In genomic region chr4:158669310-158669709, GRCh38 we compare ENCODE assay signal across 30 cellular contexts. TPM values are rescaled to one million over a fixed set of nuclear protein-coding genes. Genes with fewer than 3 reads are reported as not detected.
DNase-seq lines count a peak whose midpoint lies in the region; ATAC-seq, FAIRE-seq and TF ChIP-seq lines count a peak whose summit lies in the region.
"Had no signal": no experiment of that assay in that cellular context is flagged by ENCODE, and none has a peak within 500 bp of the region (broad histone marks: within the 10 kb centered on the region; RNA-seq: fewer than 3 reads in every experiment).

No MANE protein-coding gene starts in this region.

- no peak overlapping the region for H3K27ac Mint-ChIP-seq in CD4-positive, alpha-beta T cell
- no peak overlapping the region for H3K27ac Mint-ChIP-seq in nephron
- H3K27ac Mint-ChIP-seq: activated CD8-positive, alpha-beta T cell treated with anti-CD3 and anti-CD28 coated beads, Interleukin-2, amount 10 ng/mL, durations not matched to agents 7 days and 5 days; T-helper 2 cell treated with Interferon-gamma antibody and Interleukin-4, amounts not matched to agents 5 μg/mL and 100 μg/mL, for 36 hours had no signal

- CTCF ChIA-PET in CD4-positive, alpha-beta T cell (lab: Charles Lee): no interaction called here

- H3K36me3 Mint-ChIP-seq in CD4-positive, alpha-beta T cell (ENCODE audit: low read depth): peaks cover 17% of the 10 kb centered on the region
- peaks cover 21% of the 10 kb centered on the region for H3K36me3 Mint-ChIP-seq in nephron (ENCODE audit: low read depth)

- FAIRE-seq in GM19239 (lab: Jason Lieb, UNC): peak; percentile 84
- FAIRE-seq: endometrium, H54, keratinocyte had no signal

- no peaks in the 10 kb centered on the region for H3K9me3 ChIP-seq in CD4-positive, alpha-beta T cell (ENCODE audit: control insufficient read depth, low read length)
- no peaks in the 10 kb centered on the region for H3K9me3 ChIP-seq in right cardiac atrium (ENCODE audit: control insufficient read depth, low read length)
- H3K9me3 ChIP-seq: esophagus squamous epithelium, heart left ventricle, transverse colon had no signal

- intact Hi-C loops in CD4-positive, alpha-beta T cell (cut with DNase I, micrococcal nuclease): no loop called here
- intact Hi-C loops in right cardiac atrium (cut with DNase I): no loop called here

- no peak overlapping the region for H3K4me3 ChIP-seq in right cardiac atrium (ENCODE audit: low read length)
- H3K4me3 ChIP-seq: esophagus squamous epithelium, transverse colon had no signal

- H3K27ac ChIP-seq in CD4-positive, alpha-beta T cell (ENCODE audit: low read depth, low read length): no peak overlapping the region
- H3K27ac ChIP-seq in VCaP (peak overlapping the region; percentile 73), right cardiac atrium (ENCODE audit: low read length) (no peak overlapping the region)
- H3K27ac ChIP-seq: esophagus squamous epithelium, foreskin keratinocyte had no signal

- peak overlapping the region; percentile 73 for H3K4me3 Mint-ChIP-seq in CD4-positive, alpha-beta T cell
- H3K4me3 Mint-ChIP-seq in nephron: peak overlapping the region; percentile 64 to 78 (median 70)

- no peak for DNase-seq in CD4-positive, alpha-beta T cell
- DNase-seq in GM19239 (ENCODE audit: insufficient read length, low spot score) (no peak), DMS153 treated with DMSO at 0.1 percent for 48 hours (lab: John Stamatoyannopoulos, UW; ENCODE audit: unreplicated experiment) (no peak), NCI-H526 (lab: John Stamatoyannopoulos, UW) (no peak), right cardiac atrium (no peak)
- DNase-seq: activated CD4-positive, alpha-beta T cell treated with anti-CD3 and anti-CD28 coated beads for 4 hours; activated CD8-positive, alpha-beta T cell treated with anti-CD3 and anti-CD28 coated beads, Interleukin-2, amount 10 ng/mL, durations not matched to agents 7 days and 5 days; activated naive CD4-positive, alpha-beta T cell treated with anti-CD3 and anti-CD28 coated beads, Interleukin-2, amount 50 U/mL, for 16 hours; amygdala; COR-L47; DMS53; esophagus squamous epithelium; foreskin keratinocyte; heart left ventricle; left ventricle myocardium superior; mesendoderm; NCI-H1436; NCI-H2081; NCI-H345; Right ventricle myocardium superior; stimulated activated CD4-positive, alpha-beta T cell treated with anti-CD3 and anti-CD28 coated beads, Interleukin-4, amount 100 ng/mL, for 1 hour; transverse colon had no signal

- no peaks in the 10 kb centered on the region for H3K9me3 Mint-ChIP-seq in CD4-positive, alpha-beta T cell
- H3K9me3 Mint-ChIP-seq in nephron: no peaks in the 10 kb centered on the region
- H3K9me3 Mint-ChIP-seq: T-helper 2 cell treated with Interferon-gamma antibody and Interleukin-4, amounts not matched to agents 5 μg/mL and 100 μg/mL, for 36 hours had no signal

- H3K4me1 Mint-ChIP-seq in CD4-positive, alpha-beta T cell (ENCODE audit: low read depth): peaks cover 25% of the 10 kb centered on the region
- peaks cover 21% of the 10 kb centered on the region for H3K4me1 Mint-ChIP-seq in nephron

- H3K27me3 ChIP-seq in CD4-positive, alpha-beta T cell (ENCODE audit: control insufficient read depth, insufficient read depth, low read length): no peaks in the 10 kb centered on the region
- no peaks in the 10 kb centered on the region for H3K27me3 ChIP-seq in right cardiac atrium (ENCODE audit: control insufficient read depth, insufficient read depth)
- H3K27me3 ChIP-seq: esophagus squamous epithelium, foreskin keratinocyte, heart left ventricle, transverse colon had no signal

- POLR2A ChIA-PET in CD4-positive, alpha-beta T cell (lab: Charles Lee): no interaction called here

- no peak for ATAC-seq in CD4-positive, alpha-beta T cell (ENCODE audit: poor library complexity)
- no peak for ATAC-seq in right cardiac atrium
- no peak for ATAC-seq in GM19328 (IDR thresholded peaks at IDR 0.05; ENCODE audit: unreplicated experiment)
- ATAC-seq: activated CD8-positive, alpha-beta T cell treated with anti-CD3 and anti-CD28 coated beads, Interleukin-2, amount 10 ng/mL, durations not matched to agents 7 days and 5 days; foreskin keratinocyte; heart left ventricle; left ventricle myocardium superior; Panc1 had no signal

- H3K27me3 Mint-ChIP-seq in CD4-positive, alpha-beta T cell: no peaks in the 10 kb centered on the region
- no peaks in the 10 kb centered on the region for H3K27me3 Mint-ChIP-seq in nephron (ENCODE audit: low read depth)

- 89% methylated on average over 7 of the region's 7 CpGs for WGBS in right cardiac atrium

- H3K4me1 ChIP-seq in right cardiac atrium (ENCODE audit: control insufficient read depth, insufficient read depth, low read length): no peaks in the 10 kb centered on the region
- H3K4me1 ChIP-seq: foreskin keratinocyte had no signal

- TF ChIP-seq CTCF in CD4-positive, alpha-beta T cell (IDR thresholded peaks at IDR 0.05): no peak
- TF ChIP-seq CTCF in VCaP (conservative IDR thresholded peaks at IDR 0.05) (no peak), nephron (IDR thresholded peaks at IDR 0.05; ENCODE audit: unreplicated experiment in 3 of 3) (no peak)

RNA-seq across cellular contexts. Expression of gene C4orf46, which starts 2.4 kb away (rescaled TPM):
- total RNA-seq in CD4-positive, alpha-beta T cell: 1 to 10 TPM; 2.6 to 3.1 TPM
- total RNA-seq in right cardiac atrium: 1 to 10 TPM; 2.6 to 4.2 (median 3.8) TPM
- 3.3 TPM for polyA plus RNA-seq in right cardiac atrium

RNA-seq across cellular contexts. Expression of gene ETFDH, which starts 2.8 kb away (rescaled TPM):
- 10 to 100 TPM; 12.7 to 13.1 TPM for total RNA-seq in CD4-positive, alpha-beta T cell
- total RNA-seq in right cardiac atrium: 100 to 1,000 TPM; 119 to 152 (median 146) TPM
- polyA plus RNA-seq in right cardiac atrium: 204 TPM

RNA-seq across cellular contexts. Expression of gene PPID, which starts 53.9 kb away (rescaled TPM):
- 10 to 100 TPM; 10.7 to 10.8 TPM for total RNA-seq in CD4-positive, alpha-beta T cell
- 10 to 100 TPM; 19.2 to 38.3 (median 28.0) TPM for total RNA-seq in right cardiac atrium
- polyA plus RNA-seq in right cardiac atrium: 39.9 TPM

Comparison
In these comparisons a context has a peak if more than half of its experiments do, and no peak if none do; other contexts are left out.
1. RNA of gene ETFDH, which starts 2.8 kb away (total RNA-seq): 119 to 152 TPM in right cardiac atrium; 12.7 to 13.1 TPM in CD4-positive, alpha-beta T cell; every median in the first group is over 4 times any median in the second.